Comparison of ENCODE assay signal across 18 cellular contexts in genomic region chr4:48262926-48263325, GRCh38. TPM values are rescaled to one million over a fixed set of nuclear protein-coding genes. Genes with fewer than 3 reads are reported as not detected.
DNase-seq lines count a peak whose midpoint lies in the region; ATAC-seq and TF ChIP-seq lines count a peak whose summit lies in the region.
"Had no signal": no experiment of that assay in that cellular context is flagged by ENCODE, and none has a peak within 500 bp of the region (broad histone marks: within the 10 kb centered on the region; RNA-seq: fewer than 3 reads in every experiment).

No MANE protein-coding gene starts in this region.

- no peaks in the 10 kb centered on the region for H3K4me1 ChIP-seq in right cardiac atrium (ENCODE audit: control insufficient read depth, insufficient read depth, low read length)
- H3K4me1 ChIP-seq in right atrium auricular region = no peaks in the 10 kb centered on the region
- H3K4me1 ChIP-seq: A549 had no signal

- no peak overlapping the region for H3K4me3 ChIP-seq in right cardiac atrium (ENCODE audit: low read length)
- H3K4me3 ChIP-seq in right atrium auricular region = no peak overlapping the region
- H3K4me3 ChIP-seq: A549, lung, upper lobe of left lung had no signal

- ATAC-seq in right cardiac atrium (peak; percentile 35 to 52), GM21381 (IDR thresholded peaks at IDR 0.05; ENCODE audit: unreplicated experiment) (no peak)
- ATAC-seq: A549; activated T-cell treated with anti-CD3 and anti-CD28 coated beads, Interleukin-2, amount 50 U/mL, for 72 hours; Panc1; stimulated activated naive B cell treated with anti-CD40 and anti-IgM and Interleukin-4, amounts not matched to agents 10 μg/mL and 1 μg/mL and 100 μg/mL, for 72 hours had no signal

- no peaks in the 10 kb centered on the region for H3K36me3 ChIP-seq in right atrium auricular region
- H3K36me3 ChIP-seq: upper lobe of left lung had no signal

- H3K27ac ChIP-seq in right cardiac atrium (ENCODE audit: low read length) = no peak overlapping the region
- H3K27ac ChIP-seq in right atrium auricular region = no peak overlapping the region
- H3K27ac ChIP-seq in substantia nigra (ENCODE audit: low read depth, low read length, poor library complexity, severe bottlenecking) = no peak overlapping the region
- H3K27ac ChIP-seq: A549, upper lobe of left lung had no signal

- TF ChIP-seq CTCF in right atrium auricular region (IDR thresholded peaks at IDR 0.05) = no peak

- intact Hi-C loops in right cardiac atrium (cut with DNase I) = no loop called here

- H3K9me3 ChIP-seq in right cardiac atrium (ENCODE audit: control insufficient read depth, low read length) (no peaks in the 10 kb centered on the region), right atrium auricular region (no peaks in the 10 kb centered on the region)
- H3K9me3 ChIP-seq: A549, upper lobe of left lung had no signal

- H3K27me3 ChIP-seq in right cardiac atrium (ENCODE audit: control insufficient read depth, insufficient read depth) = no peaks in the 10 kb centered on the region
- H3K27me3 ChIP-seq in right atrium auricular region = no peaks in the 10 kb centered on the region
- H3K27me3 ChIP-seq: upper lobe of left lung had no signal

- in situ Hi-C loops in SK-MEL-5 (cut with HindIII; ENCODE audit: low pct_unique_long_range_greater_than_20kb, low sequenced_read_pairs) = no loop called here

- WGBS in right cardiac atrium = 70% methylated on average over 3 of the region's 3 CpGs

- DNase-seq in right cardiac atrium (no peak), right atrium auricular region (ENCODE audit: low spot score) (no peak), SK-MEL-5 (ENCODE audit: low read depth, low spot score) (peak; percentile 22), fibroblast of peridontal ligament (ENCODE audit: extremely low read depth) (peak; percentile 73), substantia nigra (lab: John Stamatoyannopoulos, UW) (no peak), NCI-H2081 treated with DMSO at 0.1 percent for 48 hours (lab: John Stamatoyannopoulos, UW) (no peak)
- DNase-seq in stimulated activated CD4-positive, alpha-beta T cell treated with anti-CD3 and anti-CD28 coated beads, Interleukin-1b, Interleukin-23, amount 100 ng/mL, for 48 hours = no peak
- DNase-seq: activated CD4-positive, alpha-beta T cell treated with anti-CD3 and anti-CD28 coated beads, Interleukin-2, amount 50 U/mL, for 4 hours; activated T-cell treated with anti-CD3 and anti-CD28 coated beads, Interleukin-2, amount 50 U/mL, for 72 hours; Calu3; erythroblast; NCI-H2029; stimulated activated naive B cell treated with anti-CD40 and anti-IgM and Interleukin-4, amounts not matched to agents 10 μg/mL and 1 μg/mL and 100 μg/mL, for 72 hours had no signal

RNA-seq across cellular contexts. Expression of gene TEC, which starts 6.7 kb away (rescaled TPM):
- 1 to 10 TPM; 1.5 to 3.7 (median 2.0) TPM for total RNA-seq in right cardiac atrium
- polyA plus RNA-seq in right cardiac atrium = 0.84 TPM
- total RNA-seq in right atrium auricular region = 1 to 10 TPM; 1.1 to 1.3 TPM
- 2.2 and 2.9 TPM in 2 replicates for total RNA-seq in SK-MEL-5 (2014; rRNA removed; shearing (Covaris generic))
- polyA plus RNA-seq in SK-MEL-5 (2015; cell fraction: cytosol; rRNA removed) = 1.0 and 1.1 TPM in 2 replicates
- polyA plus RNA-seq in SK-MEL-5 (2015; cell fraction: nucleus; rRNA removed) = 2.1 and 3.8 TPM in 2 replicates

Comparison
In these comparisons a context has a peak if more than half of its experiments do, and no peak if none do; other contexts are left out.
1. DNase-seq: peak in SK-MEL-5 (single experiment) and fibroblast of peridontal ligament (single experiment); none in right cardiac atrium (0 of 3), right atrium auricular region (single experiment), stimulated activated CD4-positive, alpha-beta T cell treated with anti-CD3 and anti-CD28 coated beads, Interleukin-1b, Interleukin-23, amount 100 ng/mL, for 48 hours (single experiment), substantia nigra (0 of 49) and NCI-H2081 treated with DMSO at 0.1 percent for 48 hours (single experiment).